ENCODE assay signal across 10 cellular contexts in the genomic region with DNA sequence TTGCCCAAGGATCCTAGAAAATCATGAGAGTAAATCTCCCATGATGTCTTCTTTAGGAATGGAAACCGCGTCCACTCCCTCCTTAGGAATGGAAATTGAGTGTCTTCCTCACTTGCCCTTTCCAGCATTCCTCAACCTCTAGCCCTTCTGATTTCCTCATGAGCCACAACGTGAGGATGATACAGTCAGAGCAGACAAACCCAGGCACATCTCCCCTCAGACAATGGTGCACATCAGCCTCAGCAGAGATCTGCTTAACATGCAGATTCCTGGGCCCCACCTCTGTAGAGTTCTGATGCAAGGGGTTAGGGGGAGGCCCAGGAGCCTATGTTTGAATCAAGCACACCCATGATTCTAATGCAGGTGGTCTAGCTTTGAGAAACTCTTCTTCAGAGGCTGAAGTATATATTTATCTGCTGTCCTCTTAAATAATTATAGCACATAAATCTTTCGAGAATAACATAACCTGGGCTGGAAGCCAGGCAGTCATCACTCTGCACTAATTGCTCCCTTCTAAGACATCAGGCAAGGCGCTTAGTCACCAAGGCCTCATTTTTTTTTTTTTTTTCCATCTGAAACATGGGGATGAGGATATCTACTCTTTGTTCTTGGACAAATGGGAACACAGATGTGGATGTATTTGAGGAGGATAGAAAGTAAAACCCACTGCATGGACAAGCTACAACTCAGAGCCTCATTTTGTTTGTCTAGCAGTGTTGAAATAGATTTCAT.
DNase-seq lines count a peak whose midpoint lies in the region; ATAC-seq and TF ChIP-seq lines count a peak whose summit lies in the region.
"Had no signal": no experiment of that assay in that cellular context is flagged by ENCODE, and none has a peak within 500 bp of the region (broad histone marks: within the 10 kb centered on the region; RNA-seq: fewer than 3 reads in every experiment).

No MANE protein-coding gene starts in this region.

- intact Hi-C loops in left ventricle myocardium inferior (cut with micrococcal nuclease) = no loop called here
- intact Hi-C loops in cardiac septum (cut with DNase I) = no loop called here
- intact Hi-C loops in left ventricle myocardium superior (cut with micrococcal nuclease) = no loop called here
- intact Hi-C loops in lower lobe of right lung (cut with DNase I) = no loop called here

- no peak for DNase-seq in left ventricle myocardium inferior
- DNase-seq in cardiac septum (ENCODE audit: low spot score) = no peak
- DNase-seq in SW480 (ENCODE audit: low spot score) = peak; percentile 5
- DNase-seq in left ventricle myocardium superior = no peak
- no peak for DNase-seq in globus pallidus (ENCODE audit: low spot score)
- no peak for DNase-seq in lower lobe of right lung
- no peak for DNase-seq in T-helper 2 cell

- H3K4me1 ChIP-seq in left ventricle myocardium inferior (peaks cover 15% of the 10 kb centered on the region), lower lobe of right lung (peaks cover 3% of the 10 kb centered on the region)
- H3K4me1 ChIP-seq: BLaER1 had no signal

- TF ChIP-seq CTCF in left ventricle myocardium inferior (IDR thresholded peaks at IDR 0.05; ENCODE audit: borderline replicate concordance) = no peak
- no peak for TF ChIP-seq CTCF in lower lobe of right lung (IDR thresholded peaks at IDR 0.05)

- H3K27me3 ChIP-seq in left ventricle myocardium inferior (ENCODE audit: low read depth) = no peaks in the 10 kb centered on the region
- no peaks in the 10 kb centered on the region for H3K27me3 ChIP-seq in lower lobe of right lung (ENCODE audit: low read depth)
- H3K27me3 ChIP-seq: BLaER1, hepatocyte had no signal

- H3K4me3 ChIP-seq in left ventricle myocardium inferior (no peak overlapping the region), lower lobe of right lung (no peak overlapping the region)
- H3K4me3 ChIP-seq: BLaER1, hepatocyte had no signal

- H3K27ac ChIP-seq in left ventricle myocardium inferior (replicated peaks) (peak overlapping the region; percentile 27), lower lobe of right lung (no peak overlapping the region)
- H3K27ac ChIP-seq: BLaER1, hepatocyte had no signal

- H3K9me3 ChIP-seq in left ventricle myocardium inferior (replicated peaks) (no peaks in the 10 kb centered on the region), lower lobe of right lung (no peaks in the 10 kb centered on the region)
- H3K9me3 ChIP-seq: BLaER1 had no signal

- peak; percentile 54 for ATAC-seq in left ventricle myocardium superior
- ATAC-seq in GM19463 (IDR thresholded peaks at IDR 0.05; ENCODE audit: unreplicated experiment) = no peak
- ATAC-seq in lower lobe of right lung = no peak

- H3K36me3 ChIP-seq in left ventricle myocardium inferior (peaks cover 30% of the 10 kb centered on the region), lower lobe of right lung (peaks cover 42% of the 10 kb centered on the region)
- H3K36me3 ChIP-seq: BLaER1 had no signal
